ENCODE assay signal across 8 cellular contexts in genomic region chr17:18258356-18259038, GRCh38. TPM values are rescaled to one million over a fixed set of nuclear protein-coding genes. Genes with fewer than 3 reads are reported as not detected.
DNase-seq lines count a peak whose midpoint lies in the region; ATAC-seq, FAIRE-seq and TF ChIP-seq lines count a peak whose summit lies in the region.

TSS of gene FLII (minus strand) at chr17:18258738. CDS start at chr17:18258690, 48 bp downstream.

- peak within 1 kb of the TSS; percentile 77 for H3K4me2 ChIP-seq in GM12878 (ENCODE audit: control insufficient read depth, insufficient read depth)

- peaks cover 21% of the 10 kb centered on the region for H3K4me1 ChIP-seq in GM12878 (ENCODE audit: control insufficient read depth, insufficient read depth, low read length)

- peak within 1 kb of the TSS; percentile 97 for H3K4me3 ChIP-seq in GM12878

- intact Hi-C loops in GM12878 (cut with micrococcal nuclease; ENCODE audit: unreplicated experiment), result no loop called here

- no peak for TF ChIP-seq EP300 in GM12878 (IDR thresholded peaks at IDR 0.05; ENCODE audit: borderline replicate concordance in 1 of 2, control insufficient read depth in 1 of 2, low read depth in 2 of 2, low read length in 2 of 2)

- H2AFZ ChIP-seq in GM12878 (ENCODE audit: control insufficient read depth, low read depth, low read length), result peak within 1 kb of the TSS; percentile 96

- no peaks in the 10 kb centered on the region for H3K27me3 ChIP-seq in GM12878 (replicated peaks in 1 of 2; ENCODE audit: control insufficient read depth in 2 of 2, insufficient read depth in 2 of 2, low read length in 1 of 2)

- POLR2A ChIA-PET in GM12878 (lab: Charles Lee), result interaction anchor here (0.9 kb wide), 1 partner anchor 33 kb away, joined by 4 read pairs; the partner anchor contains the start of gene LLGL1

- CTCF ChIA-PET in GM12878 (lab: Yijun Ruan, JAX), result interaction anchor here (1.0 kb wide), 1 partner anchor 9 kb away, joined by 4 read pairs; no protein-coding TSS in a partner anchor

- peaks cover 7 to 9% of the 10 kb centered on the region in 2 experiments; a peak in 3 of 4 replicates for H3K36me3 ChIP-seq in GM12878 (ENCODE audit: control insufficient read depth in 2 of 2, insufficient read depth in 2 of 2, low read length in 1 of 2)

- FAIRE-seq in GM12878 (lab: Jason Lieb, UNC), result no peak

- in situ Hi-C loops in GM12878 (cut with MboI), result no loop called here

- peak; percentile 35 for DNase-seq in NCI-H1105 (lab: John Stamatoyannopoulos, UW)
- no peak for DNase-seq in NCI-H1105 treated with DMSO at 0.1 percent for 48 hours (lab: John Stamatoyannopoulos, UW)
- peak; percentile 52 for DNase-seq in T-helper 9 cell
- DNase-seq in GM12878 (ENCODE audit: low read depth, low spot score), result no peak
- peak; percentile 47 to 62 for DNase-seq in hippocampal formation (lab: John Stamatoyannopoulos, UW)
- DNase-seq in putamen (ENCODE audit: low spot score), result peak; percentile 80
- DNase-seq in cortex of kidney (lab: John Stamatoyannopoulos, UW), result no peak

- peak within 1 kb of the TSS; percentile 89 for H3K27ac ChIP-seq in GM12878 (ENCODE audit: control insufficient read depth, insufficient read depth)

- no peaks in the 10 kb centered on the region for H4K20me1 ChIP-seq in GM12878 (ENCODE audit: control insufficient read depth, insufficient read depth)

- TF ChIP-seq RAD21 in GM12878 (IDR thresholded peaks at IDR 0.05; ENCODE audit: insufficient read depth, low read depth, low read length), result no peak

- BruUV-seq in GM12878 (replicated peaks; lab: Mats Ljungman, UMichigan), result no TSS peak

- TF ChIP-seq CTCF in GM12878 (IDR thresholded peaks at IDR 0.05 in 2 of 3, conservative IDR thresholded peaks at IDR 0.05 in 1 of 3; ENCODE audit: control insufficient read depth in 2 of 3, extremely low read depth in 1 of 3, insufficient read depth in 1 of 3, low read depth in 3 of 3, low read length in 3 of 3), result no peak

- RAD21 ChIA-PET in GM12878 (lab: Charles Lee; ENCODE audit: unreplicated experiment), result no interaction called here

- peak; percentile 22 for ATAC-seq in HG03521 (IDR thresholded peaks at IDR 0.05; ENCODE audit: unreplicated experiment)
- ATAC-seq in GM12878, result peak; percentile 58

- peaks cover 14% of the 10 kb centered on the region for H3K79me2 ChIP-seq in GM12878 (ENCODE audit: control insufficient read depth, insufficient read depth, low read length)

- SMC1A ChIA-PET in GM12878 (lab: Charles Lee; ENCODE audit: uncharacterized antibody, unreplicated experiment), result no interaction called here

- under 1% methylated on average over 30 of the region's 71 CpGs for WGBS in GM12878 (ENCODE audit: insufficient coverage, insufficient replicate concordance, low lambda C conversion rate, missing lambda C conversion rate)

- no peaks in the 10 kb centered on the region for H3K9me3 ChIP-seq in GM12878 (replicated peaks; ENCODE audit: control insufficient read depth, insufficient read depth, low read length)

- peak within 1 kb of the TSS; percentile 89 for H3K9ac ChIP-seq in GM12878 (ENCODE audit: control insufficient read depth, insufficient read depth, low read length)

- peak; percentile 80 for TF ChIP-seq POLR2A in GM12878 (IDR thresholded peaks at IDR 0.05; ENCODE audit: low read depth, low read length)

TF ChIP-seq in GM12878, 131 proteins besides CTCF, POLR2A, EP300 and RAD21 (continues in another document):
- TF ChIP-seq POLR2AphosphoS2 (IDR thresholded peaks at IDR 0.05; ENCODE audit: low read depth, low read length) (peak; percentile 8; the same call in 1 of the 2 replicates), NR2C1 (IDR thresholded peaks at IDR 0.05) (peak; percentile 37; the same call in 1 of the 2 replicates), ZNF687 (IDR thresholded peaks at IDR 0.05) (peak; percentile 72), DPF2 (IDR thresholded peaks at IDR 0.05) (peak; percentile 68), MEF2A (IDR thresholded peaks at IDR 0.05; ENCODE audit: insufficient read depth, low read depth, low read length) (no peak), JUND (IDR thresholded peaks at IDR 0.05; ENCODE audit: low read depth, low read length) (no peak), NR2F1 (conservative IDR thresholded peaks at IDR 0.05) (peak; percentile 75; the same call in 1 of the 2 replicates), FOXM1 (IDR thresholded peaks at IDR 0.05; ENCODE audit: low read depth, low read length) (no peak), FOXK2 (IDR thresholded peaks at IDR 0.05) (no peak), ZNF24 (IDR thresholded peaks at IDR 0.05) (0 out of 2 replicates have a peak, but pooled peaks have one; percentile 39), SMC3 (IDR thresholded peaks at IDR 0.05; ENCODE audit: borderline replicate concordance, low read length) (no peak), ATF7 (IDR thresholded peaks at IDR 0.05; ENCODE audit: low read depth) (0 out of 2 replicates have a peak, but pooled peaks have one; percentile 21), NKRF (conservative IDR thresholded peaks at IDR 0.05) (peak; percentile 88), RCOR1 (conservative IDR thresholded peaks at IDR 0.05; ENCODE audit: low read depth, low read length) (no peak), LARP7 (IDR thresholded peaks at IDR 0.05) (peak; percentile 88), CHD2 (IDR thresholded peaks at IDR 0.05; ENCODE audit: borderline replicate concordance, low read depth, low read length) (0 out of 2 replicates have a peak, but pooled peaks have one; percentile 16), MTA3 (IDR thresholded peaks at IDR 0.05; ENCODE audit: borderline replicate concordance, low read length) (no peak), TCF3 (IDR thresholded peaks at IDR 0.05; ENCODE audit: borderline replicate concordance, insufficient read depth, low read depth, low read length) (0 out of 2 replicates have a peak, but pooled peaks have one; percentile 56), NFXL1 (IDR thresholded peaks at IDR 0.05; ENCODE audit: borderline replicate concordance) (0 out of 2 replicates have a peak, but pooled peaks have one; percentile 52)

RNA-seq across cellular contexts. Expression of gene FLII, which starts in this region (rescaled TPM):
- 93.7 and 103 TPM in 2 replicates for total RNA-seq in GM12878 (2013; cell fraction: nucleolus; rRNA removed)
- total RNA-seq in GM12878 (2014; rRNA removed) (109 and 118 TPM in 2 replicates), GM12878 (2014; rRNA removed; fragmentation: Illumina TruSeq; extraction: Trizol) (83.1 and 84.3 TPM in 2 replicates), GM12878 (2021) (169 and 182 TPM in 2 replicates)
- polyA plus RNA-seq in GM12878 (2011; ENCODE audit: low read depth), result 124 TPM
- polyA plus RNA-seq in GM12878 (2011; rRNA removed) (110 and 200 TPM in 2 replicates), GM12878 (2014; fragmentation: Illumina TruSeq; extraction: Trizol) (75.4 and 94.4 TPM in 2 replicates), GM12878 (2014; fragmentation: Nextera tagmentation; extraction: Ambion mirVana) (10 to 100 TPM; 22.2 to 33.0 TPM), GM12878 (2014; rRNA removed) (122 and 124 TPM in 2 replicates), GM12878 (2016; fragmentation: Nextera tagmentation; extraction: Ambion mirVana) (100 to 1,000 TPM; 128 to 139 TPM)
- 246 and 320 TPM in 2 replicates for polyA plus RNA-seq in GM12878 (2011; cell fraction: cytosol; rRNA removed)
- 551 and 585 TPM in 2 replicates for polyA plus RNA-seq in GM12878 (2011; cell fraction: nucleus; rRNA removed)
- polyA plus RNA-seq in GM12878 (2012), result 116 and 131 TPM in 2 replicates
- 230 and 280 TPM in 2 replicates for polyA minus RNA-seq in GM12878 (2011; rRNA and poly(A)+ RNA removed)
- polyA minus RNA-seq in GM12878 (2011; cell fraction: cytosol; rRNA and poly(A)+ RNA removed), result 123 and 124 TPM in 2 replicates
- polyA minus RNA-seq in GM12878 (2011; cell fraction: nucleus; rRNA and poly(A)+ RNA removed), result 69.9 and 94.9 TPM in 2 replicates

Comparison
In these comparisons a context has a peak if more than half of its experiments do, and no peak if none do; other contexts are left out.
1. DNase-seq: peak in NCI-H1105 (single experiment), T-helper 9 cell (single experiment), hippocampal formation (2 of 2) and putamen (single experiment); none in NCI-H1105 treated with DMSO at 0.1 percent for 48 hours (single experiment), GM12878 (single experiment) and cortex of kidney (single experiment).